ENCODE assay signal across 17 cellular contexts in the genomic region with DNA sequence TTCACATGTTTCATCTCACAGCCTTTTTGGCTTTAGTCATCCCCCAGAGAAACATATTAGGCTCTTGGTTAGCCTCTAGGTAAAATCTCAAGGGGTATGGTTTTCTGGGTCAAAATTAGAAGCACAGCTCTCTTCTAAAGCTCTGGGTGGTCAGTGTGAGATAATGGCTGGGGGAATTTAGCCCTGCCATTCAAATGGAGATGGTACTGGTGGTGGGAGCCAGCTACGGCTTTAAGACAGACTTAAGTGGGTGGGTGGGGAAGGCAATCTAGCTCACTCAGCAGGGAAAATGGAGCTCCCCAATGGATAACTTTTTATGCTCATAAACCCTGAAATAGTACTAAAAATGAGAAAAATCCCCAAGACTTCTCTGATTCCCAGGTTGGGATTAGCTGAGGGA. TPM values are rescaled to one million over a fixed set of nuclear protein-coding genes. Genes with fewer than 3 reads are reported as not detected.
DNase-seq lines count a peak whose midpoint lies in the region; ATAC-seq and TF ChIP-seq lines count a peak whose summit lies in the region.
"Had no signal": no experiment of that assay in that cellular context is flagged by ENCODE, and none has a peak within 500 bp of the region (broad histone marks: within the 10 kb centered on the region; RNA-seq: fewer than 3 reads in every experiment).

No MANE protein-coding gene starts in this region.

- no peak overlapping the region for H3K4me3 ChIP-seq in CD4-positive, CD25-positive, alpha-beta regulatory T cell (ENCODE audit: low read depth, low read length)
- H3K4me3 ChIP-seq in CD8-positive, alpha-beta T cell (ENCODE audit: low read depth, low read length), result no peak overlapping the region
- peak overlapping the region; percentile 19; the same call in 1 of the 2 replicates for H3K4me3 ChIP-seq in iPS-20b (ENCODE audit: low read length)
- H3K4me3 ChIP-seq in right cardiac atrium (ENCODE audit: low read length), result no peak overlapping the region
- H3K4me3 ChIP-seq: tibial nerve had no signal

- DNase-seq in CD4-positive, CD25-positive, alpha-beta regulatory T cell, result no peak
- DNase-seq in CD8-positive, alpha-beta T cell, result no peak
- no peak for DNase-seq in activated T-helper 1 cell treated with anti-CD3 and anti-CD28 coated beads, Interleukin-12 subunit alpha, Interleukin-12 subunit beta, Interleukin-2, Interleukin-4 antibody, amounts not matched to agents 30 ng/mL and 10 ng/mL and 1 ng/mL, durations not matched to agents 14 hours and 24 hours and 36 hours (ENCODE audit: low spot score)
- no peak for DNase-seq in NAMALWA (ENCODE audit: low spot score)
- no peak for DNase-seq in right cardiac atrium
- no peak for DNase-seq in progenitor cell of endocrine pancreas (ENCODE audit: low spot score, unreplicated experiment)
- DNase-seq: activated CD8-positive, alpha-beta memory T cell treated with anti-CD3 and anti-CD28 coated beads for 24 hours; activated effector memory CD4-positive, alpha-beta T cell treated with anti-CD3 and anti-CD28 coated beads, Interleukin-2, amount 50 U/mL, for 16 hours; Karpas-422; NCI-H1105; NCI-H510A treated with DMSO at 0.1 percent for 48 hours; stimulated activated naive CD4-positive, alpha-beta T cell had no signal

- H3K9me3 Mint-ChIP-seq in CD4-positive, CD25-positive, alpha-beta regulatory T cell, result no peaks in the 10 kb centered on the region
- H3K9me3 Mint-ChIP-seq in CD8-positive, alpha-beta T cell, result no peaks in the 10 kb centered on the region
- no peaks in the 10 kb centered on the region for H3K9me3 Mint-ChIP-seq in activated T-helper 1 cell treated with anti-CD3 and anti-CD28 coated beads, Interleukin-12 subunit alpha, Interleukin-12 subunit beta, Interleukin-2, Interleukin-4 antibody, amounts not matched to agents 30 ng/mL and 10 ng/mL and 1 ng/mL, durations not matched to agents 14 hours and 24 hours and 36 hours
- no peaks in the 10 kb centered on the region for H3K9me3 Mint-ChIP-seq in progenitor cell of endocrine pancreas (ENCODE audit: low read depth)

- peak overlapping the region in 2 of 3 donors; percentile 91 to 92 for H3K27ac Mint-ChIP-seq in CD4-positive, CD25-positive, alpha-beta regulatory T cell
- H3K27ac Mint-ChIP-seq in CD8-positive, alpha-beta T cell, result peak overlapping the region; percentile 93
- H3K27ac Mint-ChIP-seq in activated T-helper 1 cell treated with anti-CD3 and anti-CD28 coated beads, Interleukin-12 subunit alpha, Interleukin-12 subunit beta, Interleukin-2, Interleukin-4 antibody, amounts not matched to agents 30 ng/mL and 10 ng/mL and 1 ng/mL, durations not matched to agents 14 hours and 24 hours and 36 hours, result peak overlapping the region; percentile 92
- no peak overlapping the region for H3K27ac Mint-ChIP-seq in progenitor cell of endocrine pancreas

- WGBS in right cardiac atrium, result 96% methylated on average over 1 of the region's 1 CpG

- peaks cover 12% of the 10 kb centered on the region for H3K4me1 ChIP-seq in CD4-positive, CD25-positive, alpha-beta regulatory T cell (ENCODE audit: control insufficient read depth, insufficient read depth, low read length, poor library complexity, severe bottlenecking)
- peaks cover 19% of the 10 kb centered on the region for H3K4me1 ChIP-seq in CD8-positive, alpha-beta T cell (ENCODE audit: insufficient read depth, low read length)
- H3K4me1 ChIP-seq in iPS-20b (ENCODE audit: insufficient read depth, low read length), result peaks cover 23% of the 10 kb centered on the region; the same call in 1 of the 2 replicates
- no peaks in the 10 kb centered on the region for H3K4me1 ChIP-seq in right cardiac atrium (ENCODE audit: control insufficient read depth, insufficient read depth, low read length)
- H3K4me1 ChIP-seq: tibial nerve had no signal

- POLR2A ChIA-PET in CD8-positive, alpha-beta T cell (lab: Charles Lee), result interaction anchor here (1.0 kb wide), 1 partner anchor 42 kb away, joined by 3 read pairs; the partner anchor contains the start of gene EFCAB14

- no peak overlapping the region for H3K4me3 Mint-ChIP-seq in CD4-positive, CD25-positive, alpha-beta regulatory T cell
- H3K4me3 Mint-ChIP-seq in CD8-positive, alpha-beta T cell, result no peak overlapping the region
- H3K4me3 Mint-ChIP-seq in activated T-helper 1 cell treated with anti-CD3 and anti-CD28 coated beads, Interleukin-12 subunit alpha, Interleukin-12 subunit beta, Interleukin-2, Interleukin-4 antibody, amounts not matched to agents 30 ng/mL and 10 ng/mL and 1 ng/mL, durations not matched to agents 14 hours and 24 hours and 36 hours, result no peak overlapping the region
- no peak overlapping the region for H3K4me3 Mint-ChIP-seq in progenitor cell of endocrine pancreas (ENCODE audit: low read depth)

- H3K9ac ChIP-seq in iPS-20b (ENCODE audit: low read depth, low read length), result no peak overlapping the region; the same call in 1 of the 2 replicates

- H3K36me3 Mint-ChIP-seq in CD4-positive, CD25-positive, alpha-beta regulatory T cell, result peaks cover 45% of the 10 kb centered on the region
- H3K36me3 Mint-ChIP-seq in CD8-positive, alpha-beta T cell, result peaks cover 66% of the 10 kb centered on the region
- H3K36me3 Mint-ChIP-seq in activated T-helper 1 cell treated with anti-CD3 and anti-CD28 coated beads, Interleukin-12 subunit alpha, Interleukin-12 subunit beta, Interleukin-2, Interleukin-4 antibody, amounts not matched to agents 30 ng/mL and 10 ng/mL and 1 ng/mL, durations not matched to agents 14 hours and 24 hours and 36 hours (ENCODE audit: low read depth), result peaks cover 58% of the 10 kb centered on the region
- H3K36me3 Mint-ChIP-seq in progenitor cell of endocrine pancreas (ENCODE audit: insufficient read depth), result peaks cover 33% of the 10 kb centered on the region

- H3K4me1 Mint-ChIP-seq in CD4-positive, CD25-positive, alpha-beta regulatory T cell, result peaks cover 0 to 28% (median 24%) of the 10 kb centered on the region in 4 donors
- H3K4me1 Mint-ChIP-seq in CD8-positive, alpha-beta T cell (ENCODE audit: low read depth), result peaks cover 23% of the 10 kb centered on the region
- H3K4me1 Mint-ChIP-seq in activated T-helper 1 cell treated with anti-CD3 and anti-CD28 coated beads, Interleukin-12 subunit alpha, Interleukin-12 subunit beta, Interleukin-2, Interleukin-4 antibody, amounts not matched to agents 30 ng/mL and 10 ng/mL and 1 ng/mL, durations not matched to agents 14 hours and 24 hours and 36 hours (ENCODE audit: low read depth), result peaks cover 40% of the 10 kb centered on the region
- H3K4me1 Mint-ChIP-seq in progenitor cell of endocrine pancreas (ENCODE audit: low read depth), result peaks cover 18% of the 10 kb centered on the region

- intact Hi-C loops in CD8-positive, alpha-beta T cell (cut with DNase I, micrococcal nuclease), result no loop called here
- intact Hi-C loops in activated T-helper 1 cell treated with anti-CD3 and anti-CD28 coated beads, Interleukin-12 subunit alpha, Interleukin-12 subunit beta, Interleukin-2, Interleukin-4 antibody, amounts not matched to agents 30 ng/mL and 10 ng/mL and 1 ng/mL, durations not matched to agents 14 hours and 24 hours and 36 hours (cut with micrococcal nuclease), result loop anchor here (2.0 kb wide), 1 partner anchor 41 kb away; the partner anchor contains the start of gene EFCAB14
- intact Hi-C loops in right cardiac atrium (cut with DNase I), result no loop called here

- no peaks in the 10 kb centered on the region for H3K27me3 ChIP-seq in CD4-positive, CD25-positive, alpha-beta regulatory T cell (ENCODE audit: control insufficient read depth, insufficient read depth, low read length)
- no peaks in the 10 kb centered on the region for H3K27me3 ChIP-seq in CD8-positive, alpha-beta T cell (ENCODE audit: insufficient read depth, low read length)
- no peaks in the 10 kb centered on the region for H3K27me3 ChIP-seq in iPS-20b (ENCODE audit: insufficient read depth, low read length)
- H3K27me3 ChIP-seq in right cardiac atrium (ENCODE audit: control insufficient read depth, insufficient read depth), result no peaks in the 10 kb centered on the region
- H3K27me3 ChIP-seq: tibial nerve had no signal

- H3K9me3 ChIP-seq in CD4-positive, CD25-positive, alpha-beta regulatory T cell (ENCODE audit: control insufficient read depth in 2 of 2, low read length in 2 of 2), result no peaks in the 10 kb centered on the region
- no peaks in the 10 kb centered on the region for H3K9me3 ChIP-seq in CD8-positive, alpha-beta T cell (ENCODE audit: low read length)
- H3K9me3 ChIP-seq in iPS-20b (ENCODE audit: insufficient read depth, low read depth, low read length), result no peaks in the 10 kb centered on the region
- no peaks in the 10 kb centered on the region for H3K9me3 ChIP-seq in right cardiac atrium (ENCODE audit: control insufficient read depth, low read length)
- H3K9me3 ChIP-seq: tibial nerve had no signal

- no peak for ATAC-seq in CD4-positive, CD25-positive, alpha-beta regulatory T cell (ENCODE audit: low read depth in 2 of 2)
- ATAC-seq in CD8-positive, alpha-beta T cell, result no peak
- ATAC-seq in right cardiac atrium, result no peak

- TF ChIP-seq CTCF in CD8-positive, alpha-beta T cell (IDR thresholded peaks at IDR 0.05), result no peak
- no peak for TF ChIP-seq CTCF in progenitor cell of endocrine pancreas (IDR thresholded peaks at IDR 0.05; ENCODE audit: unreplicated experiment)

- CTCF ChIA-PET in CD8-positive, alpha-beta T cell (lab: Charles Lee), result interaction anchor here (1.1 to 1.3 kb wide), 3 partner anchors 10 to 150 kb away, joined by 3 to 4 read pairs (median 3); no protein-coding TSS in a partner anchor

- peak overlapping the region; percentile 42 for H3K27ac ChIP-seq in CD4-positive, CD25-positive, alpha-beta regulatory T cell (ENCODE audit: insufficient read depth, low read length, poor library complexity, severe bottlenecking)
- H3K27ac ChIP-seq in CD8-positive, alpha-beta T cell (ENCODE audit: low read depth, low read length), result no peak overlapping the region
- H3K27ac ChIP-seq in iPS-20b (ENCODE audit: low read length) (peak overlapping the region; percentile 33), right cardiac atrium (ENCODE audit: low read length) (no peak overlapping the region)
- H3K27ac ChIP-seq: tibial nerve had no signal

- no peaks in the 10 kb centered on the region for H3K27me3 Mint-ChIP-seq in CD4-positive, CD25-positive, alpha-beta regulatory T cell
- H3K27me3 Mint-ChIP-seq in CD8-positive, alpha-beta T cell (ENCODE audit: low read depth), result no peaks in the 10 kb centered on the region
- no peaks in the 10 kb centered on the region for H3K27me3 Mint-ChIP-seq in activated T-helper 1 cell treated with anti-CD3 and anti-CD28 coated beads, Interleukin-12 subunit alpha, Interleukin-12 subunit beta, Interleukin-2, Interleukin-4 antibody, amounts not matched to agents 30 ng/mL and 10 ng/mL and 1 ng/mL, durations not matched to agents 14 hours and 24 hours and 36 hours (ENCODE audit: insufficient read depth)
- no peaks in the 10 kb centered on the region for H3K27me3 Mint-ChIP-seq in progenitor cell of endocrine pancreas

- peaks cover 51% of the 10 kb centered on the region for H3K36me3 ChIP-seq in CD4-positive, CD25-positive, alpha-beta regulatory T cell (ENCODE audit: control insufficient read depth, insufficient read depth, low read length)
- peaks cover 15% of the 10 kb centered on the region for H3K36me3 ChIP-seq in CD8-positive, alpha-beta T cell (ENCODE audit: insufficient read depth, low read length)
- H3K36me3 ChIP-seq in iPS-20b (ENCODE audit: insufficient read depth, low read depth, low read length), result peaks cover 61% of the 10 kb centered on the region

RNA-seq across cellular contexts. Expression of gene TEX38, which starts 5.7 kb away (rescaled TPM):
- not detected for total RNA-seq in CD4-positive, CD25-positive, alpha-beta regulatory T cell
- not detected for polyA plus RNA-seq in CD4-positive, CD25-positive, alpha-beta regulatory T cell
- not detected for total RNA-seq in CD8-positive, alpha-beta T cell
- 0.18 TPM in 1 of 2 replicates, not detected in the other for total RNA-seq in activated T-helper 1 cell treated with anti-CD3 and anti-CD28 coated beads, Interleukin-12 subunit alpha, Interleukin-12 subunit beta, Interleukin-2, Interleukin-4 antibody, amounts not matched to agents 30 ng/mL and 10 ng/mL and 1 ng/mL, durations not matched to agents 14 hours and 24 hours and 36 hours
- not detected for total RNA-seq in right cardiac atrium
- 0.14 TPM for polyA plus RNA-seq in right cardiac atrium
- total RNA-seq in progenitor cell of endocrine pancreas, result 0.31 and 0.38 TPM in 2 replicates
- total RNA-seq: chondrocyte, lower leg skin, osteoblast, tibial nerve had no signal

RNA-seq across cellular contexts. Expression of gene ATPAF1, which starts 9.2 kb away (rescaled TPM):
- 22.5 TPM for total RNA-seq in CD4-positive, CD25-positive, alpha-beta regulatory T cell
- 10 to 100 TPM; 74.7 to 89.3 (median 80.8) TPM for polyA plus RNA-seq in CD4-positive, CD25-positive, alpha-beta regulatory T cell
- total RNA-seq in CD8-positive, alpha-beta T cell, result 10 to 100 TPM in 1 of 2 experiments, 1 to 10 TPM in 1; 8.3 to 10.5 TPM
- 40.9 and 46.3 TPM in 2 replicates for total RNA-seq in activated T-helper 1 cell treated with anti-CD3 and anti-CD28 coated beads, Interleukin-12 subunit alpha, Interleukin-12 subunit beta, Interleukin-2, Interleukin-4 antibody, amounts not matched to agents 30 ng/mL and 10 ng/mL and 1 ng/mL, durations not matched to agents 14 hours and 24 hours and 36 hours
- total RNA-seq in right cardiac atrium (100 to 1,000 TPM; 144 to 181 (median 166) TPM), progenitor cell of endocrine pancreas (52.7 and 53.9 TPM in 2 replicates)
- 218 TPM for polyA plus RNA-seq in right cardiac atrium

RNA-seq across cellular contexts. Expression of gene EFCAB14, which starts 41.6 kb away (rescaled TPM):
- 83.3 TPM for total RNA-seq in CD4-positive, CD25-positive, alpha-beta regulatory T cell
- 10 to 100 TPM; 81.2 to 88.9 (median 85.3) TPM for polyA plus RNA-seq in CD4-positive, CD25-positive, alpha-beta regulatory T cell
- total RNA-seq in CD8-positive, alpha-beta T cell, result 10 to 100 TPM; 33.1 to 36.9 TPM
- total RNA-seq in activated T-helper 1 cell treated with anti-CD3 and anti-CD28 coated beads, Interleukin-12 subunit alpha, Interleukin-12 subunit beta, Interleukin-2, Interleukin-4 antibody, amounts not matched to agents 30 ng/mL and 10 ng/mL and 1 ng/mL, durations not matched to agents 14 hours and 24 hours and 36 hours, result 67.0 and 70.4 TPM in 2 replicates
- 10 to 100 TPM; 67.9 to 78.3 (median 75.5) TPM for total RNA-seq in right cardiac atrium
- 21.3 TPM for polyA plus RNA-seq in right cardiac atrium
- 63.6 and 65.2 TPM in 2 replicates for total RNA-seq in progenitor cell of endocrine pancreas

Comparison
In these comparisons a context has a peak if more than half of its experiments do, and no peak if none do; other contexts are left out.
1. H3K27ac ChIP-seq: peak in CD4-positive, CD25-positive, alpha-beta regulatory T cell (single experiment) and iPS-20b (single experiment); none in CD8-positive, alpha-beta T cell (single experiment) and right cardiac atrium (single experiment).